In genomic region chr1:172298146-172298545, GRCh38 we compare ENCODE assay signal across 27 cellular contexts.
DNase-seq lines count a peak whose midpoint lies in the region; ATAC-seq, FAIRE-seq and TF ChIP-seq lines count a peak whose summit lies in the region.
"Had no signal": no experiment of that assay in that cellular context is flagged by ENCODE, and none has a peak within 500 bp of the region (broad histone marks: within the 10 kb centered on the region; RNA-seq: fewer than 3 reads in every experiment).

No MANE protein-coding gene starts in this region.

- H3K27me3 ChIP-seq in small intestine (ENCODE audit: control insufficient read depth in 2 of 2, insufficient read depth in 2 of 2, low read length in 2 of 2) = no peaks in the 10 kb centered on the region
- H3K27me3 ChIP-seq in Karpas-422 (ENCODE audit: low read length) = no peaks in the 10 kb centered on the region
- H3K27me3 ChIP-seq: esophagus muscularis mucosa, gastrocnemius medialis, uterus had no signal

- no peaks in the 10 kb centered on the region for H3K79me2 ChIP-seq in Karpas-422 (ENCODE audit: low read length)

- DNase-seq in RPMI7951 (ENCODE audit: low read depth) (peak; percentile 88), fibroblast of villous mesenchyme (ENCODE audit: low read depth) (peak; percentile 66), small intestine (peak; percentile 10), Karpas-422 (no peak), NOMO-1 treated with dmso at 0.1 percent for 144 hours (lab: John Stamatoyannopoulos, UW; ENCODE audit: unreplicated experiment) (no peak), substantia nigra (lab: John Stamatoyannopoulos, UW) (no peak)
- DNase-seq: ACHN; activated CD4-positive, alpha-beta T cell treated with anti-CD3 and anti-CD28 coated beads, Interleukin-2, amount 50 U/mL, for 4 hours; activated CD4-positive, CD25-positive, alpha-beta regulatory T cell; activated T-cell treated with anti-CD3 and anti-CD28 coated beads, Interleukin-2, amount 50 U/mL, for 48 hours; CD8-positive, alpha-beta memory T cell; DMS153; gastrocnemius medialis; HCEC 1CT; left cardiac atrium; mucosa of descending colon; NCI-H1048; NCI-H1694; NCI-H2171; stimulated activated naive CD4-positive, alpha-beta T cell treated with Interleukin-2 at 50 U/mL for 16 hours; uterus had no signal

- no peaks in the 10 kb centered on the region for H3K9me2 ChIP-seq in Karpas-422 (replicated peaks; ENCODE audit: insufficient read depth, low read length)

- ATAC-seq in HG03469 (IDR thresholded peaks at IDR 0.05; ENCODE audit: unreplicated experiment) = peak; percentile 38
- ATAC-seq: gastrocnemius medialis, mucosa of descending colon, SK-N-SH treated with all-trans-retinoic acid at 6 μM for 48 hours had no signal

- H3K36me3 ChIP-seq in small intestine (ENCODE audit: control insufficient read depth in 2 of 2, insufficient read depth in 2 of 2, low read length in 2 of 2) (no peaks in the 10 kb centered on the region), Karpas-422 (ENCODE audit: insufficient read depth, low read length) (no peaks in the 10 kb centered on the region)
- H3K36me3 ChIP-seq: esophagus muscularis mucosa, gastrocnemius medialis, uterus had no signal

- no peak for TF ChIP-seq CTCF in fibroblast of villous mesenchyme (IDR thresholded peaks at IDR 0.05; ENCODE audit: insufficient read depth, low read depth, low read length)

- FAIRE-seq in small intestine (lab: Jason Lieb, UNC) = no peak
- FAIRE-seq: astrocyte, endometrium, GM12892 had no signal

- H3K27ac ChIP-seq in small intestine (ENCODE audit: low read depth in 1 of 2, low read length in 1 of 2) (no peak overlapping the region), Karpas-422 (ENCODE audit: low read length) (no peak overlapping the region), substantia nigra (ENCODE audit: low read depth, low read length, poor library complexity, severe bottlenecking) (no peak overlapping the region)
- H3K27ac ChIP-seq: esophagus muscularis mucosa, gastrocnemius medialis, uterus had no signal

- H3K4me3 ChIP-seq in fibroblast of villous mesenchyme (ENCODE audit: low read depth, low read length) (no peak overlapping the region), small intestine (ENCODE audit: low read depth in 1 of 2, low read length in 2 of 2) (no peak overlapping the region), Karpas-422 (ENCODE audit: low read length) (no peak overlapping the region)
- H3K4me3 ChIP-seq: esophagus muscularis mucosa, gastrocnemius medialis, mucosa of descending colon, uterus had no signal

- H3K9ac ChIP-seq in Karpas-422 (ENCODE audit: low read length) = no peak overlapping the region

- no peaks in the 10 kb centered on the region for H3K4me1 ChIP-seq in small intestine (ENCODE audit: control insufficient read depth in 2 of 2, insufficient read depth in 1 of 2, low read depth in 1 of 2, low read length in 1 of 2)
- H3K4me1 ChIP-seq in Karpas-422 (ENCODE audit: low read length) = no peaks in the 10 kb centered on the region
- H3K4me1 ChIP-seq: gastrocnemius medialis, uterus had no signal

- H3K9me3 ChIP-seq in small intestine (ENCODE audit: control insufficient read depth, low read depth) (no peaks in the 10 kb centered on the region), Karpas-422 (ENCODE audit: low read length) (no peaks in the 10 kb centered on the region)
- H3K9me3 ChIP-seq: mucosa of descending colon, uterus had no signal

- H2AFZ ChIP-seq in Karpas-422 (ENCODE audit: low read length) = no peak overlapping the region

- no peak overlapping the region for H3K4me2 ChIP-seq in Karpas-422 (ENCODE audit: low read depth, low read length, poor library complexity, severe bottlenecking)

- H4K20me1 ChIP-seq in Karpas-422 (ENCODE audit: insufficient read depth, low read depth, low read length) = no peaks in the 10 kb centered on the region

- 59 to 72% (median 60%) methylated on average over 2 of the region's 2 CpGs for WGBS in small intestine, 3 donors

Comparison
In these comparisons a context has a peak if more than half of its experiments do, and no peak if none do; other contexts are left out.
1. DNase-seq: peak in RPMI7951 (single experiment), fibroblast of villous mesenchyme (single experiment) and small intestine (single experiment); none in Karpas-422 (single experiment), NOMO-1 treated with dmso at 0.1 percent for 144 hours (single experiment) and substantia nigra (0 of 49).